ENCODE assay signal across 20 cellular contexts in genomic region chr2:217261452-217261851, GRCh38.
A peak's percentile ranks its signal among the peaks of the same experiment; 100 is the strongest.
DNase-seq lines count a peak whose midpoint lies in the region; ATAC-seq and TF ChIP-seq lines count a peak whose summit lies in the region.
"Had no signal": no experiment of that assay in that cellular context is flagged by ENCODE, and none has a peak within 500 bp of the region (broad histone marks: within the 10 kb centered on the region; RNA-seq: fewer than 3 reads in every experiment).

No MANE protein-coding gene starts in this region.

- no peak for ATAC-seq in gastroesophageal sphincter
- ATAC-seq: activated CD8-positive, alpha-beta T cell treated with anti-CD3 and anti-CD28 coated beads, Interleukin-2, amount 10 ng/mL, durations not matched to agents 7 days and 5 days; activated T-cell treated with anti-CD3 and anti-CD28 coated beads, Interleukin-2, amount 50 U/mL, for 72 hours; Panc1; sciatic nerve had no signal

- H3K4me1 ChIP-seq in BLaER1 (peaks cover 8% of the 10 kb centered on the region), gastroesophageal sphincter (peaks cover 0 to 19% (median 4%) of the 10 kb centered on the region in 3 donors)
- H3K4me1 ChIP-seq in CD8-positive, alpha-beta memory T cell (ENCODE audit: insufficient read depth, low read length) = no peaks in the 10 kb centered on the region
- H3K4me1 ChIP-seq: suprapubic skin had no signal

- no peaks in the 10 kb centered on the region for H3K36me3 Mint-ChIP-seq in CD8-positive, alpha-beta memory T cell
- H3K36me3 Mint-ChIP-seq: activated naive CD8-positive, alpha-beta T cell; neural progenitor cell had no signal

- POLR2A ChIA-PET in CD8-positive, alpha-beta memory T cell (lab: Charles Lee) = no interaction called here

- peaks cover 0 to 4% (median 2%) of the 10 kb centered on the region in 5 donors for H3K9me3 Mint-ChIP-seq in CD8-positive, alpha-beta memory T cell

- WGBS in gastroesophageal sphincter (ENCODE audit: low coverage in 1 of 2), 2 donors = 53 to 55% methylated on average over 4 of the region's 4 CpGs

- H3K27me3 ChIP-seq in BLaER1 (no peaks in the 10 kb centered on the region), WERI-Rb-1 (ENCODE audit: insufficient read depth, low read depth, severe bottlenecking) (no peaks in the 10 kb centered on the region), gastroesophageal sphincter (no peaks in the 10 kb centered on the region)
- H3K27me3 ChIP-seq in CD8-positive, alpha-beta memory T cell (ENCODE audit: insufficient read depth, low read length, poor library complexity, severe bottlenecking) = no peaks in the 10 kb centered on the region

- H3K27me3 Mint-ChIP-seq in CD8-positive, alpha-beta memory T cell = peaks cover 0 to 5% of the 10 kb centered on the region in 2 donors

- H3K4me3 Mint-ChIP-seq in CD8-positive, alpha-beta memory T cell = no peak overlapping the region
- H3K4me3 Mint-ChIP-seq: activated B cell treated with CpG ODN at 0.5 μM for 24 hours; activated CD8-positive, alpha-beta T cell treated with anti-CD3 and anti-CD28 coated beads, Interleukin-2, amount 10 ng/mL, durations not matched to agents 7 days and 5 days; activated naive CD8-positive, alpha-beta T cell; activated T-cell treated with anti-CD3 and anti-CD28 coated beads, Interleukin-2, amount 50 U/mL, for 72 hours; neural progenitor cell had no signal

- peak overlapping the region in 1 of 8 donors; percentile 41 for H3K27ac Mint-ChIP-seq in CD8-positive, alpha-beta memory T cell
- H3K27ac Mint-ChIP-seq: activated B cell treated with CpG ODN at 0.5 μM for 24 hours; activated CD8-positive, alpha-beta T cell treated with anti-CD3 and anti-CD28 coated beads, Interleukin-2, amount 10 ng/mL, durations not matched to agents 7 days and 5 days; activated naive CD8-positive, alpha-beta T cell; activated T-cell treated with anti-CD3 and anti-CD28 coated beads, Interleukin-2, amount 50 U/mL, for 72 hours; neural progenitor cell had no signal

- TF ChIP-seq EP300 in gastroesophageal sphincter (IDR thresholded peaks at IDR 0.05) = no peak

- H3K27ac ChIP-seq in BLaER1 = no peak overlapping the region
- no peak overlapping the region for H3K27ac ChIP-seq in WERI-Rb-1
- no peak overlapping the region for H3K27ac ChIP-seq in gastroesophageal sphincter
- H3K27ac ChIP-seq in CD8-positive, alpha-beta memory T cell (ENCODE audit: low read depth, low read length) = no peak overlapping the region
- H3K27ac ChIP-seq: neural progenitor cell, suprapubic skin had no signal

- H3K9ac ChIP-seq in BLaER1 = no peak overlapping the region
- H3K9ac ChIP-seq: neural progenitor cell had no signal

- no peak for TF ChIP-seq POLR2A in gastroesophageal sphincter (IDR thresholded peaks at IDR 0.05)

- TF ChIP-seq CTCF in WERI-Rb-1 (IDR thresholded peaks at IDR 0.05; ENCODE audit: low read depth, low read length) (no peak), gastroesophageal sphincter (IDR thresholded peaks at IDR 0.05) (no peak)

- H3K9me3 ChIP-seq in BLaER1 (peaks cover 7% of the 10 kb centered on the region), WERI-Rb-1 (ENCODE audit: severe bottlenecking) (no peaks in the 10 kb centered on the region), gastroesophageal sphincter (no peaks in the 10 kb centered on the region)
- H3K9me3 ChIP-seq in CD8-positive, alpha-beta memory T cell (ENCODE audit: low read length) = no peaks in the 10 kb centered on the region
- H3K9me3 ChIP-seq: suprapubic skin had no signal

- CTCF ChIA-PET in CD8-positive, alpha-beta memory T cell (lab: Charles Lee) = no interaction called here

- no peaks in the 10 kb centered on the region for H3K4me1 Mint-ChIP-seq in CD8-positive, alpha-beta memory T cell
- H3K4me1 Mint-ChIP-seq: activated B cell treated with CpG ODN at 0.5 μM for 24 hours had no signal

- DNase-seq in HT-29 (ENCODE audit: low spot score) (peak; percentile 71), WERI-Rb-1 (peak; percentile 47), iris pigment epithelial cell (ENCODE audit: low read depth) (peak; percentile 94), occipital lobe (lab: John Stamatoyannopoulos, UW) (no peak), cerebellar cortex (ENCODE audit: low spot score) (no peak)
- no peak for DNase-seq in CD8-positive, alpha-beta memory T cell
- DNase-seq: activated B cell treated with CpG ODN at 0.5 μM for 24 hours; activated CD8-positive, alpha-beta T cell treated with anti-CD3 and anti-CD28 coated beads, Interleukin-2, amount 10 ng/mL, durations not matched to agents 7 days and 5 days; activated T-cell treated with anti-CD3 and anti-CD28 coated beads, Interleukin-2, amount 50 U/mL, for 72 hours; effector CD4-positive, alpha-beta T cell; NCI-H1930; NCI-H69; stimulated activated CD4-positive, alpha-beta T cell treated with anti-CD3 and anti-CD28 coated beads, Interleukin-2, amount 100 ng/mL, for 48 hours had no signal

- H3K36me3 ChIP-seq in BLaER1 (no peaks in the 10 kb centered on the region), WERI-Rb-1 (no peaks in the 10 kb centered on the region), gastroesophageal sphincter (no peaks in the 10 kb centered on the region)
- H3K36me3 ChIP-seq in CD8-positive, alpha-beta memory T cell (ENCODE audit: insufficient read depth, low read length) = no peaks in the 10 kb centered on the region
- H3K36me3 ChIP-seq: neural progenitor cell, suprapubic skin had no signal

- no peaks in the 10 kb centered on the region for H4K20me1 ChIP-seq in BLaER1

- no peak overlapping the region for H3K4me3 ChIP-seq in BLaER1
- H3K4me3 ChIP-seq in WERI-Rb-1 (ENCODE audit: low read depth, low read length) = no peak overlapping the region
- H3K4me3 ChIP-seq in gastroesophageal sphincter = no peak overlapping the region
- H3K4me3 ChIP-seq in CD8-positive, alpha-beta memory T cell (ENCODE audit: low read length) = no peak overlapping the region
- H3K4me3 ChIP-seq: neural progenitor cell, suprapubic skin had no signal

- H3K4me2 ChIP-seq in BLaER1 = peak overlapping the region; percentile 36
- H3K4me2 ChIP-seq: neural progenitor cell had no signal

Comparison
In these comparisons a context has a peak if more than half of its experiments do, and no peak if none do; other contexts are left out.
1. DNase-seq: peak in HT-29 (single experiment), WERI-Rb-1 (single experiment) and iris pigment epithelial cell (single experiment); none in occipital lobe (single experiment), CD8-positive, alpha-beta memory T cell (0 of 5) and cerebellar cortex (single experiment).